ENCODE assay signal across 9 cellular contexts in genomic region chr13:47463002-47463401, GRCh38.
"Had no signal": no experiment of that assay in that cellular context is flagged by ENCODE, and none has a peak within 500 bp of the region (broad histone marks: within the 10 kb centered on the region; RNA-seq: fewer than 3 reads in every experiment).

No MANE protein-coding gene starts in this region.

- H3K27ac ChIP-seq: GM23248, HL-60 had no signal

- H3K36me3 ChIP-seq: HAP-1 had no signal

- ATAC-seq: HCT116, HepG2, K562 had no signal

- DNase-seq: GOT3, H7, KG1 had no signal

- H3K9me3 ChIP-seq: HAP-1 had no signal

- H3K9ac ChIP-seq: GM23248 had no signal

- H3K4me3 ChIP-seq: GM23248, HAP-1, K562 had no signal

- H3K4me1 ChIP-seq: HAP-1 had no signal
